In the genomic region with DNA sequence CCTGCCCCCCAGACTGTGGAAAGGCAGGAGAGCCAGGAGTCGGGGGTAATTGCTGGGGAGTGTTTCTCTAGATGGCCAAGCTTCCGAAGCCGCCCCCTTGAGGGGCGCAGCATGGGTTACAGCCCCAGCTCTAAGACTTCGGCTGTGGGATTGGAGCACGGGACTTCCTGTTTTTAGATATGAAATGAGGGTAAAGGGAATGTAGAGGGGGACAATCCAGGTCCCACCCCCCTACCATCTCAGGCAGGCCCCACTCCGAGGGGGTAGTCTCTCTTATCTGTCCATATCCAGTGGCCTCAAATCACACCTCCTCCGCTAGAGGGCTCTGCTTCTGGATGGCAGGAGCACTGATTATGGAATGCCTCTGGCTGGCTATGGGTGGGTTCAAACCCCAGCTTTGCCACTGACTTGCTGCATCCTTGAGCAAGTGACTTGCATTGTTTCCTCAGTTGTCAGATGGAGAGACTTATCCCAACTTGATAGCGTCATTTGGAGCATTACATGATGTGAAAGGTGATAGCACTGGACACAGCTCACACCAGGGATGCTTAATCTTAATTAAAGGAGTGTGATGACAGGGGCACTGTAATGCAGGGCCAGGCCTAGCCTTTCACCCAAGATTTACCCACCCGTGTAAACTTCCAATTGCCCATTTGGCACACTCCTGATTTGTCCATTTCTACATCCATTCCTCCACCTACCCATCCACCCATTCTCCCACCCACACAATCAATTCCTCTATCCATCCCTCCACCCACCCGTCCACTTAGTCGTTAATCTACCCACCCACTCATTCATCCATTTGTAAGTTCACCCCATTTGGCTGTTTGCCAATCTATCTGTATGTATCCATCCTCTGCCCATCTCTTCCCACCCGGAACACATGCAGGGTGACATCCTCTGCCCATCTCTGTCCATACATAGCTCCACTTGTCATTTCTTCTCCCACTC, we compare ENCODE assay signal across 8 cellular contexts. TPM values are rescaled to one million over a fixed set of nuclear protein-coding genes. Genes with fewer than 3 reads are reported as not detected.
DNase-seq lines count a peak whose midpoint lies in the region; ATAC-seq and TF ChIP-seq lines count a peak whose summit lies in the region.

No MANE protein-coding gene starts in this region.

- TF ChIP-seq POLR2A in esophagus muscularis mucosa (IDR thresholded peaks at IDR 0.05; ENCODE audit: low read depth) (no peak), vagina (IDR thresholded peaks at IDR 0.05) (no peak)

- H3K36me3 ChIP-seq in esophagus muscularis mucosa (peaks cover under 1 to 36% (median 28%) of the 10 kb centered on the region in 4 donors), vagina (no peaks in the 10 kb centered on the region)

- peak; percentile 33 to 56 (median 37) for TF ChIP-seq CTCF in esophagus muscularis mucosa (IDR thresholded peaks at IDR 0.05)
- peak in 1 of 3 experiments; percentile 38 for TF ChIP-seq CTCF in vagina (IDR thresholded peaks at IDR 0.05)

- H3K4me1 ChIP-seq in esophagus muscularis mucosa (peaks cover 0 to 16% (median 15%) of the 10 kb centered on the region in 4 donors), vagina (peaks cover 8% of the 10 kb centered on the region)

- peak overlapping the region; percentile 10 to 53 (median 38) for H3K27ac ChIP-seq in esophagus muscularis mucosa (replicated peaks in 1 of 4)
- peak overlapping the region; percentile 54 for H3K27ac ChIP-seq in vagina

- H3K27me3 ChIP-seq in esophagus muscularis mucosa = no peaks in the 10 kb centered on the region
- H3K27me3 ChIP-seq in vagina = no peaks in the 10 kb centered on the region

- intact Hi-C loops in esophagus muscularis mucosa (cut with DNase I) = no loop called here
- intact Hi-C loops in vagina (cut with DNase I) = no loop called here

- H3K9me3 ChIP-seq in esophagus muscularis mucosa (no peaks in the 10 kb centered on the region), vagina (no peaks in the 10 kb centered on the region)

- 63% methylated on average over 10 of the region's 13 CpGs for WGBS in esophagus muscularis mucosa

- DNase-seq in NCI-H1417 (lab: John Stamatoyannopoulos, UW) (peak in 2 of 3 experiments; percentile 44 to 51), NCI-H1417 treated with DMSO at 0.1 percent for 48 hours (lab: John Stamatoyannopoulos, UW) (no peak), NAMALWA (ENCODE audit: low spot score) (peak; percentile 58), esophagus muscularis mucosa (ENCODE audit: extremely low spot score) (no peak), myocyte (ENCODE audit: low read depth) (peak; percentile 44), vagina (ENCODE audit: extremely low spot score in 2 of 2) (no peak)
- peak; percentile 20 to 21 for DNase-seq in activated CD4-positive, alpha-beta T cell treated with anti-CD3 and anti-CD28 coated beads, Interleukin-2, amount 50 U/mL, for 4 hours

- H3K4me3 ChIP-seq in esophagus muscularis mucosa (peak overlapping the region; percentile 35 to 55 (median 42)), vagina (peak overlapping the region; percentile 35 to 47)

- no peak for ATAC-seq in GM21360 (IDR thresholded peaks at IDR 0.05; ENCODE audit: unreplicated experiment)

- no peak for TF ChIP-seq EP300 in esophagus muscularis mucosa (IDR thresholded peaks at IDR 0.05)

RNA-seq across cellular contexts. Expression of a gene that starts 0.8 kb away (rescaled TPM):
- total RNA-seq in esophagus muscularis mucosa (1 to 10 TPM in 3 of 4 donors, under 1 TPM in 1; 0.83 to 1.9 (median 1.1) TPM), myocyte (0.10 and 0.21 TPM in 2 replicates), vagina (2.0 TPM)
- polyA plus RNA-seq in myocyte (2012) = 1.00 TPM

RNA-seq across cellular contexts. Expression of a gene that starts 15.1 kb away (rescaled TPM):
- total RNA-seq in esophagus muscularis mucosa (10 to 100 TPM; 39.9 to 53.9 (median 48.5) TPM), myocyte (27.0 and 27.9 TPM in 2 replicates), vagina (44.7 TPM)
- polyA plus RNA-seq in myocyte (2012) = 53.1 TPM

RNA-seq across cellular contexts. Expression of a gene that starts 29.6 kb away (rescaled TPM):
- total RNA-seq in esophagus muscularis mucosa = 10 to 100 TPM; 24.7 to 36.4 (median 33.7) TPM
- total RNA-seq in myocyte = 22.4 and 24.4 TPM in 2 replicates
- 33.6 TPM for polyA plus RNA-seq in myocyte (2012)
- 27.5 TPM for total RNA-seq in vagina

RNA-seq across cellular contexts. Expression of a gene that starts 53.7 kb away (rescaled TPM):
- 10 to 100 TPM in 1 of 4 donors, 1 to 10 TPM in 3; 3.3 to 11.4 (median 7.3) TPM for total RNA-seq in esophagus muscularis mucosa
- 4.6 and 6.2 TPM in 2 replicates for total RNA-seq in myocyte
- polyA plus RNA-seq in myocyte (2012) = 5.3 TPM
- total RNA-seq in vagina = 11.5 TPM

Comparison
In these comparisons a context has a peak if more than half of its experiments do, and no peak if none do; other contexts are left out.
1. DNase-seq: peak in NCI-H1417 (2 of 3), NAMALWA (single experiment), activated CD4-positive, alpha-beta T cell treated with anti-CD3 and anti-CD28 coated beads, Interleukin-2, amount 50 U/mL, for 4 hours (2 of 2) and myocyte (single experiment); none in NCI-H1417 treated with DMSO at 0.1 percent for 48 hours (single experiment), esophagus muscularis mucosa (single experiment) and vagina (0 of 2).